In the genomic region with DNA sequence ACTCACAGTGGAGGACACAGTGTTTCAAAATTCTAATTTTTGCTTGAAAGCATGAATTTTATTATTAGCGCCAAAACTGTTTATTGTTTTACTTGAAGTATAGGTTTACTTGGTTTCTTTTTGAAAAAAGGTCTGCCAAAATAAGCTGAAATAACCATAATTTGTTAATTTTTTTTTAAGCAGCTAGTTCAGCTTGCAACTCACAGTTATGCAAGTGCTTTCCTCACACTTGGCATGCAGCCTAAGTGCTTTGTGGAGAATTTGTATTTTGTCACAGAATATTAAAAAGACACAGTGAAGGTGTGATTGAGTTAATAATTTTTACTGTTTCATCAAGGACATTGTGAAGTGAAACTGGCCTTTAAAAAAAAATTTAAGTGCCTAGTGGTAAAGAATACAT, we compare ENCODE assay signal across 8 cellular contexts.
"Had no signal": no experiment of that assay in that cellular context is flagged by ENCODE, and none has a peak within 500 bp of the region (broad histone marks: within the 10 kb centered on the region; RNA-seq: fewer than 3 reads in every experiment).

No MANE protein-coding gene starts in this region.

- H3K4me3 ChIP-seq: GM23248, HAP-1 had no signal

- H3K9me3 ChIP-seq: HAP-1 had no signal

- ATAC-seq: HCT116 had no signal

- FAIRE-seq: HTR-8/SVneo had no signal

- DNase-seq: GM23248, GOT3, H7, HFFc6, KBM-7 had no signal

- H3K9ac ChIP-seq: GM23248 had no signal

- H2AFZ ChIP-seq: GM23248 had no signal

- H3K36me3 ChIP-seq: HAP-1 had no signal

- H3K27ac ChIP-seq: GM23248 had no signal
